ENCODE assay signal across 37 cellular contexts in genomic region chr1:245003246-245003645, GRCh38.
"Had no signal": no experiment of that assay in that cellular context is flagged by ENCODE, and none has a peak within 500 bp of the region (broad histone marks: within the 10 kb centered on the region; RNA-seq: fewer than 3 reads in every experiment).

No MANE protein-coding gene starts in this region.

- H3K27ac Mint-ChIP-seq: activated B cell treated with CpG ODN at 0.5 μM for 24 hours; activated CD4-positive, alpha-beta memory T cell treated with anti-CD3 and anti-CD28 coated beads for 36 hours; activated CD4-positive, alpha-beta T cell treated with anti-CD3 and anti-CD28 coated beads, Interleukin-2, amount 10 ng/mL, durations not matched to agents 24 days and 14 days; activated CD8-positive, alpha-beta T cell treated with anti-CD3 and anti-CD28 coated beads for 36 hours; activated naive CD4-positive, alpha-beta T cell treated with anti-CD3 and anti-CD28 coated beads, Interleukin-2, amount 10 ng/mL, durations not matched to agents 7 days and 5 days; activated naive CD4-positive, alpha-beta T cell treated with anti-CD3 and anti-CD28 coated beads, Interleukin-2, amount 50 U/mL, for 24 hours; activated naive CD8-positive, alpha-beta T cell; activated naive CD8-positive, alpha-beta T cell treated with anti-CD3 and anti-CD28 coated beads, Interleukin-2, amount 10 ng/mL, durations not matched to agents 7 days and 5 days; activated naive CD8-positive, alpha-beta T cell treated with anti-CD3 and anti-CD28 coated beads, Interleukin-2, amount 50 U/mL, for 24 hours; activated T-cell treated with anti-CD3 and anti-CD28 coated beads, Interleukin-2, amount 50 U/mL, for 72 hours; activated T-helper 1 cell treated with anti-CD3 and anti-CD28 coated beads, Interleukin-12 subunit alpha, Interleukin-12 subunit beta, Interleukin-2, Interleukin-4 antibody, amounts not matched to agents 30 ng/mL and 10 ng/mL and 1 ng/mL, durations not matched to agents 14 hours and 24 hours and 36 hours; activated T-helper 17 cell treated with anti-CD3 and anti-CD28 coated beads, Interleukin-2, amount 50 U/mL, for 72 hours; brain; T-helper 2 cell treated with Interferon-gamma antibody and Interleukin-4, amounts not matched to agents 5 μg/mL and 100 μg/mL, for 36 hours had no signal

- H3K4me1 Mint-ChIP-seq: activated CD4-positive, alpha-beta T cell treated with anti-CD3 and anti-CD28 coated beads, Interleukin-2, amount 10 ng/mL, durations not matched to agents 24 days and 14 days; activated naive CD4-positive, alpha-beta T cell treated with anti-CD3 and anti-CD28 coated beads, Interleukin-2, amount 10 ng/mL, durations not matched to agents 7 days and 5 days; activated naive CD4-positive, alpha-beta T cell treated with anti-CD3 and anti-CD28 coated beads, Interleukin-2, amount 50 U/mL, for 24 hours; activated T-helper 17 cell treated with anti-CD3 and anti-CD28 coated beads, Interleukin-2, amount 50 U/mL, for 72 hours; brain; central memory CD8-positive, alpha-beta T cell had no signal

- H3K9me3 ChIP-seq: ascending aorta, colonic mucosa had no signal

- H3K4me3 Mint-ChIP-seq: activated B cell treated with CpG ODN at 0.5 μM for 24 hours; activated CD4-positive, alpha-beta memory T cell treated with anti-CD3 and anti-CD28 coated beads for 36 hours; activated CD4-positive, alpha-beta T cell treated with anti-CD3 and anti-CD28 coated beads, Interleukin-2, amount 10 ng/mL, durations not matched to agents 24 days and 14 days; activated CD8-positive, alpha-beta T cell treated with anti-CD3 and anti-CD28 coated beads for 36 hours; activated naive CD4-positive, alpha-beta T cell treated with anti-CD3 and anti-CD28 coated beads, Interleukin-2, amount 10 ng/mL, durations not matched to agents 7 days and 5 days; activated naive CD4-positive, alpha-beta T cell treated with anti-CD3 and anti-CD28 coated beads, Interleukin-2, amount 50 U/mL, for 24 hours; activated naive CD8-positive, alpha-beta T cell; activated naive CD8-positive, alpha-beta T cell treated with anti-CD3 and anti-CD28 coated beads, Interleukin-2, amount 10 ng/mL, durations not matched to agents 7 days and 5 days; activated naive CD8-positive, alpha-beta T cell treated with anti-CD3 and anti-CD28 coated beads, Interleukin-2, amount 50 U/mL, for 24 hours; activated T-cell treated with anti-CD3 and anti-CD28 coated beads, Interleukin-2, amount 50 U/mL, for 4 hours; activated T-cell treated with anti-CD3 and anti-CD28 coated beads, Interleukin-2, amount 50 U/mL, for 72 hours; activated T-helper 1 cell treated with anti-CD3 and anti-CD28 coated beads, Interleukin-12 subunit alpha, Interleukin-12 subunit beta, Interleukin-2, Interleukin-4 antibody, amounts not matched to agents 30 ng/mL and 10 ng/mL and 1 ng/mL, durations not matched to agents 14 hours and 24 hours and 36 hours; activated T-helper 17 cell treated with anti-CD3 and anti-CD28 coated beads, Interleukin-2, amount 50 U/mL, for 72 hours; brain; central memory CD8-positive, alpha-beta T cell; T-helper 2 cell treated with Interferon-gamma antibody and Interleukin-4, amounts not matched to agents 5 μg/mL and 100 μg/mL, for 36 hours had no signal

- H3K27ac ChIP-seq: ascending aorta, cardiac muscle cell, colonic mucosa, VCaP had no signal

- H3K27me3 ChIP-seq: ascending aorta, cardiac muscle cell, colonic mucosa had no signal

- H3K36me3 Mint-ChIP-seq: activated CD4-positive, alpha-beta memory T cell treated with anti-CD3 and anti-CD28 coated beads for 36 hours; activated naive CD4-positive, alpha-beta T cell treated with anti-CD3 and anti-CD28 coated beads, Interleukin-2, amount 10 ng/mL, durations not matched to agents 7 days and 5 days; activated naive CD4-positive, alpha-beta T cell treated with anti-CD3 and anti-CD28 coated beads, Interleukin-2, amount 50 U/mL, for 24 hours; activated naive CD8-positive, alpha-beta T cell had no signal

- H3K4me3 ChIP-seq: ascending aorta, cardiac muscle cell, colonic mucosa had no signal

- FAIRE-seq: bronchial epithelial cell, TTC549 had no signal

- DNase-seq: activated B cell treated with CpG ODN at 0.5 μM for 24 hours; activated CD4-positive, alpha-beta memory T cell treated with anti-CD3 and anti-CD28 coated beads for 36 hours; activated CD4-positive, alpha-beta T cell treated with anti-CD3 and anti-CD28 coated beads for 4 hours; activated CD4-positive, alpha-beta T cell treated with anti-CD3 and anti-CD28 coated beads, Interleukin-2, amount 10 ng/mL, durations not matched to agents 24 days and 14 days; activated CD4-positive, alpha-beta T cell treated with anti-CD3 and anti-CD28 coated beads, Interleukin-2, amount 50 U/mL, for 1 hour; activated CD4-positive, alpha-beta T cell treated with anti-CD3 and anti-CD28 coated beads, Interleukin-2, amount 50 U/mL, for 4 hours; activated CD4-positive, CD25-positive, alpha-beta regulatory T cell treated with anti-CD3 and anti-CD28 coated beads, Interleukin-2, amount 50 U/mL, for 72 hours; activated CD8-positive, alpha-beta memory T cell treated with anti-CD3 and anti-CD28 coated beads, Interleukin-2, amount 50 U/mL, for 4 hours; activated CD8-positive, alpha-beta T cell treated with anti-CD3 and anti-CD28 coated beads for 36 hours; activated effector memory CD4-positive, alpha-beta T cell treated with anti-CD3 and anti-CD28 coated beads, Interleukin-2, amount 50 U/mL, for 16 hours; activated naive CD4-positive, alpha-beta T cell treated with anti-CD3 and anti-CD28 coated beads, Interleukin-2, amount 10 ng/mL, durations not matched to agents 7 days and 5 days; activated naive CD4-positive, alpha-beta T cell treated with Interleukin-2 at 50 U/mL for 16 hours; activated naive CD8-positive, alpha-beta T cell treated with anti-CD3 and anti-CD28 coated beads, Interleukin-2, amount 10 ng/mL, durations not matched to agents 7 days and 5 days; activated naive CD8-positive, alpha-beta T cell treated with anti-CD3 and anti-CD28 coated beads, Interleukin-2, amount 50 U/mL, for 24 hours; activated T-cell treated with anti-CD3 and anti-CD28 coated beads for 4 hours; activated T-cell treated with anti-CD3 and anti-CD28 coated beads, Interleukin-2, amount 50 U/mL, for 1 hour; activated T-cell treated with anti-CD3 and anti-CD28 coated beads, Interleukin-2, amount 50 U/mL, for 4 hours; activated T-cell treated with anti-CD3 and anti-CD28 coated beads, Interleukin-2, amount 50 U/mL, for 72 hours; amygdala; anterior cingulate cortex; caudate nucleus; cerebellar nuclear complex; colonic mucosa; T-helper 2 cell; T-helper 9 cell had no signal

- H3K36me3 ChIP-seq: ascending aorta, cardiac muscle cell, colonic mucosa had no signal

- H3K27me3 Mint-ChIP-seq: activated B cell treated with CpG ODN at 0.5 μM for 24 hours; activated CD4-positive, alpha-beta memory T cell treated with anti-CD3 and anti-CD28 coated beads for 36 hours; activated CD4-positive, alpha-beta T cell treated with anti-CD3 and anti-CD28 coated beads, Interleukin-2, amount 10 ng/mL, durations not matched to agents 24 days and 14 days; activated CD8-positive, alpha-beta T cell treated with anti-CD3 and anti-CD28 coated beads for 36 hours; activated naive CD4-positive, alpha-beta T cell treated with anti-CD3 and anti-CD28 coated beads, Interleukin-2, amount 10 ng/mL, durations not matched to agents 7 days and 5 days; activated naive CD4-positive, alpha-beta T cell treated with anti-CD3 and anti-CD28 coated beads, Interleukin-2, amount 50 U/mL, for 24 hours; activated naive CD8-positive, alpha-beta T cell; activated naive CD8-positive, alpha-beta T cell treated with anti-CD3 and anti-CD28 coated beads, Interleukin-2, amount 50 U/mL, for 24 hours; activated T-helper 17 cell treated with anti-CD3 and anti-CD28 coated beads, Interleukin-2, amount 50 U/mL, for 72 hours; brain; central memory CD8-positive, alpha-beta T cell had no signal

- H3K9me3 Mint-ChIP-seq: activated B cell treated with CpG ODN at 0.5 μM for 24 hours; activated CD4-positive, alpha-beta memory T cell treated with anti-CD3 and anti-CD28 coated beads for 36 hours; activated CD4-positive, alpha-beta T cell treated with anti-CD3 and anti-CD28 coated beads, Interleukin-2, amount 10 ng/mL, durations not matched to agents 24 days and 14 days; activated CD8-positive, alpha-beta T cell treated with anti-CD3 and anti-CD28 coated beads for 36 hours; activated naive CD4-positive, alpha-beta T cell treated with anti-CD3 and anti-CD28 coated beads, Interleukin-2, amount 10 ng/mL, durations not matched to agents 7 days and 5 days; activated naive CD4-positive, alpha-beta T cell treated with anti-CD3 and anti-CD28 coated beads, Interleukin-2, amount 50 U/mL, for 24 hours; activated naive CD8-positive, alpha-beta T cell treated with anti-CD3 and anti-CD28 coated beads, Interleukin-2, amount 10 ng/mL, durations not matched to agents 7 days and 5 days; activated naive CD8-positive, alpha-beta T cell treated with anti-CD3 and anti-CD28 coated beads, Interleukin-2, amount 50 U/mL, for 24 hours; activated T-cell treated with anti-CD3 and anti-CD28 coated beads, Interleukin-2, amount 50 U/mL, for 4 hours; activated T-cell treated with anti-CD3 and anti-CD28 coated beads, Interleukin-2, amount 50 U/mL, for 72 hours; activated T-helper 1 cell treated with anti-CD3 and anti-CD28 coated beads, Interleukin-12 subunit alpha, Interleukin-12 subunit beta, Interleukin-2, Interleukin-4 antibody, amounts not matched to agents 30 ng/mL and 10 ng/mL and 1 ng/mL, durations not matched to agents 14 hours and 24 hours and 36 hours; activated T-helper 17 cell treated with anti-CD3 and anti-CD28 coated beads, Interleukin-2, amount 50 U/mL, for 72 hours; brain; central memory CD8-positive, alpha-beta T cell; T-helper 2 cell treated with Interferon-gamma antibody and Interleukin-4, amounts not matched to agents 5 μg/mL and 100 μg/mL, for 36 hours had no signal

- H3K4me1 ChIP-seq: ascending aorta, colonic mucosa had no signal
